In genomic region chr4:168848112-168848511, GRCh38 we compare ENCODE assay signal across 10 cellular contexts.
DNase-seq lines count a peak whose midpoint lies in the region; ATAC-seq, FAIRE-seq and TF ChIP-seq lines count a peak whose summit lies in the region.
"Had no signal": no experiment of that assay in that cellular context is flagged by ENCODE, and none has a peak within 500 bp of the region (broad histone marks: within the 10 kb centered on the region; RNA-seq: fewer than 3 reads in every experiment).

No MANE protein-coding gene starts in this region.

- TF ChIP-seq POLR2A in H1 (IDR thresholded peaks at IDR 0.05; ENCODE audit: control extremely low read depth in 1 of 2, low read depth in 2 of 2, low read length in 2 of 2): no peak
- no peak for TF ChIP-seq POLR2A in vagina (IDR thresholded peaks at IDR 0.05)

- H2BK5ac ChIP-seq in H1 (ENCODE audit: low read depth, low read length): no peak overlapping the region

- intact Hi-C loops in vagina (cut with DNase I): no loop called here

- 0 out of 2 replicates have a peak overlapping the region, but pooled peaks have one; percentile 44 for H2BK12ac ChIP-seq in H1 (ENCODE audit: low read depth, low read length)

- no peak for DNase-seq in activated CD8-positive, alpha-beta memory T cell treated with anti-CD3 and anti-CD28 coated beads, Interleukin-2, amount 10 ng/mL, durations not matched to agents 7 days and 5 days
- no peak for DNase-seq in activated CD8-positive, alpha-beta memory T cell treated with anti-CD3 and anti-CD28 coated beads, Interleukin-2, amount 50 U/mL, for 48 hours
- DNase-seq in H1 (ENCODE audit: low read depth in 1 of 2, low spot score in 2 of 2) (no peak), mesothelial cell of epicardium (ENCODE audit: low spot score in 2 of 2, unreplicated experiment in 2 of 2) (no peak), vagina (ENCODE audit: extremely low spot score in 2 of 2) (no peak), NCI-H69 (lab: John Stamatoyannopoulos, UW) (no peak), NCI-H82 treated with DMSO at 0.1 percent for 48 hours (lab: John Stamatoyannopoulos, UW; ENCODE audit: unreplicated experiment) (no peak), NCI-H1048 (lab: John Stamatoyannopoulos, UW) (no peak)
- DNase-seq: CD8-positive, alpha-beta memory T cell had no signal

- H3K4me3 Mint-ChIP-seq in activated CD8-positive, alpha-beta memory T cell treated with anti-CD3 and anti-CD28 coated beads, Interleukin-2, amount 10 ng/mL, durations not matched to agents 7 days and 5 days: peak overlapping the region; percentile 32
- H3K4me3 Mint-ChIP-seq in mesothelial cell of epicardium: no peak overlapping the region
- H3K4me3 Mint-ChIP-seq: CD8-positive, alpha-beta memory T cell had no signal

- peak overlapping the region; percentile 7; the same call in 1 of the 2 replicates for H2AK5ac ChIP-seq in H1 (ENCODE audit: low read depth, low read length)

- H3K36me3 Mint-ChIP-seq in activated CD8-positive, alpha-beta memory T cell treated with anti-CD3 and anti-CD28 coated beads, Interleukin-2, amount 10 ng/mL, durations not matched to agents 7 days and 5 days: no peaks in the 10 kb centered on the region
- H3K36me3 Mint-ChIP-seq in mesothelial cell of epicardium: peaks cover 8% of the 10 kb centered on the region
- H3K36me3 Mint-ChIP-seq: CD8-positive, alpha-beta memory T cell; T-cell had no signal

- H3K79me1 ChIP-seq in H1 (ENCODE audit: low read depth, low read length): no peaks in the 10 kb centered on the region

- no peaks in the 10 kb centered on the region for H3K9me3 Mint-ChIP-seq in activated CD8-positive, alpha-beta memory T cell treated with anti-CD3 and anti-CD28 coated beads, Interleukin-2, amount 10 ng/mL, durations not matched to agents 7 days and 5 days (ENCODE audit: low read depth)
- H3K9me3 Mint-ChIP-seq in mesothelial cell of epicardium: no peaks in the 10 kb centered on the region
- H3K9me3 Mint-ChIP-seq: CD8-positive, alpha-beta memory T cell; T-cell had no signal

- POLR2A ChIA-PET in H1 (lab: Charles Lee; ENCODE audit: partially characterized antibody): interaction anchor here (1.5 to 2.1 kb wide), 6 partner anchors 8 to 30 kb away, joined by 5 to 11 read pairs (median 6); no protein-coding TSS in a partner anchor

- H3K4me3 ChIP-seq in H1 (ENCODE audit: extremely low read depth in 1 of 4, insufficient read depth in 2 of 4, low read depth in 3 of 4, low read length in 4 of 4) (no peak overlapping the region), vagina (peak overlapping the region in 1 of 2 donors; percentile 33)

- H4K5ac ChIP-seq in H1 (ENCODE audit: insufficient read length, low read depth, low read length): no peak overlapping the region

- peaks cover 28% of the 10 kb centered on the region for H3K27me3 Mint-ChIP-seq in activated CD8-positive, alpha-beta memory T cell treated with anti-CD3 and anti-CD28 coated beads, Interleukin-2, amount 10 ng/mL, durations not matched to agents 7 days and 5 days
- no peaks in the 10 kb centered on the region for H3K27me3 Mint-ChIP-seq in mesothelial cell of epicardium (ENCODE audit: low read depth)

- H3K4me1 Mint-ChIP-seq in activated CD8-positive, alpha-beta memory T cell treated with anti-CD3 and anti-CD28 coated beads, Interleukin-2, amount 10 ng/mL, durations not matched to agents 7 days and 5 days: peaks cover 20% of the 10 kb centered on the region
- H3K4me1 Mint-ChIP-seq in mesothelial cell of epicardium: peaks cover 63% of the 10 kb centered on the region

- H3K27ac Mint-ChIP-seq in activated CD8-positive, alpha-beta memory T cell treated with anti-CD3 and anti-CD28 coated beads, Interleukin-2, amount 10 ng/mL, durations not matched to agents 7 days and 5 days: no peak overlapping the region
- H3K27ac Mint-ChIP-seq in mesothelial cell of epicardium: peak overlapping the region; percentile 90
- H3K27ac Mint-ChIP-seq: T-cell had no signal

- TF ChIP-seq EP300 in H1 (IDR thresholded peaks at IDR 0.05; ENCODE audit: borderline replicate concordance in 1 of 2, low read depth in 2 of 2, low read length in 2 of 2): no peak

- peak overlapping the region; percentile 19 to 34; a peak in 3 of 4 replicates for H3K4me2 ChIP-seq in H1 (ENCODE audit: insufficient read depth in 1 of 2, low read depth in 2 of 2, low read length in 2 of 2)

- H3K4me1 ChIP-seq in H1 (replicated peaks in 1 of 4; ENCODE audit: control insufficient read depth in 3 of 4, insufficient read depth in 4 of 4, low read length in 3 of 4) (peaks cover 14 to 39% (median 20%) of the 10 kb centered on the region in 4 experiments), vagina (peaks cover 96% of the 10 kb centered on the region)

- H3K36me3 ChIP-seq in H1 (ENCODE audit: control insufficient read depth in 2 of 4, insufficient read depth in 4 of 4, low read length in 3 of 4) (no peaks in the 10 kb centered on the region), vagina (no peaks in the 10 kb centered on the region)

- peaks cover 0 to 14% of the 10 kb centered on the region in 2 experiments; a peak in 2 of 4 replicates for H3K79me2 ChIP-seq in H1 (ENCODE audit: control insufficient read depth in 1 of 2, insufficient read depth in 2 of 2, low read length in 2 of 2)

- no peak overlapping the region for H3K14ac ChIP-seq in H1 (ENCODE audit: insufficient read length)

- FAIRE-seq in H1 (lab: Jason Lieb, UNC): no peak

- peak overlapping the region; percentile 10; the same call in 1 of the 2 replicates for H3K18ac ChIP-seq in H1 (ENCODE audit: extremely low read depth, low read length)

- H3K27me3 ChIP-seq in H1 (replicated peaks in 1 of 4; ENCODE audit: control insufficient read depth in 3 of 4, extremely low read depth in 1 of 4, insufficient read depth in 3 of 4, low read length in 3 of 4) (no peaks in the 10 kb centered on the region), vagina (no peaks in the 10 kb centered on the region)

- no peak overlapping the region for H4K91ac ChIP-seq in H1 (replicated peaks; ENCODE audit: insufficient read length, low read length)

- 0 out of 2 replicates have a peak overlapping the region, but pooled peaks have one; percentile 20 for H2BK15ac ChIP-seq in H1 (ENCODE audit: low read length)

- no peaks in the 10 kb centered on the region for H4K20me1 ChIP-seq in H1 (replicated peaks in 1 of 2; ENCODE audit: control insufficient read depth in 1 of 2, insufficient read depth in 2 of 2, low read length in 2 of 2)

- H3K23me2 ChIP-seq in H1 (ENCODE audit: low read depth, low read length): no peaks in the 10 kb centered on the region

- H3K27ac ChIP-seq in H1 (ENCODE audit: low read depth, low read length) (no peak overlapping the region), vagina (peak overlapping the region; percentile 74)

- H3K23ac ChIP-seq in H1 (ENCODE audit: insufficient read length): no peak overlapping the region

- ATAC-seq in activated CD8-positive, alpha-beta memory T cell treated with anti-CD3 and anti-CD28 coated beads, Interleukin-2, amount 10 ng/mL, durations not matched to agents 7 days and 5 days: peak; percentile 75
- ATAC-seq: T-cell had no signal

- H2BK120ac ChIP-seq in H1 (replicated peaks; ENCODE audit: low read depth, low read length): no peak overlapping the region

- H4K8ac ChIP-seq in H1 (ENCODE audit: extremely low read depth, insufficient read depth, low read length): no peak overlapping the region

- no peak overlapping the region for H2AFZ ChIP-seq in H1 (ENCODE audit: low read length)

- H3K9me3 ChIP-seq in H1 (ENCODE audit: insufficient read depth in 2 of 2, low read depth in 1 of 2, low read length in 1 of 2): no peaks in the 10 kb centered on the region
- H3K9me3 ChIP-seq in vagina: no peaks in the 10 kb centered on the region

- TF ChIP-seq RAD21 in H1 (IDR thresholded peaks at IDR 0.05 in 1 of 2, conservative IDR thresholded peaks at IDR 0.05 in 1 of 2; ENCODE audit: low read depth in 2 of 2, low read length in 2 of 2): no peak

- CTCF ChIA-PET in activated CD8-positive, alpha-beta memory T cell treated with anti-CD3 and anti-CD28 coated beads, Interleukin-2, amount 10 ng/mL, durations not matched to agents 7 days and 5 days (lab: Charles Lee): interaction anchor here (1.1 to 2.6 kb wide), 2 partner anchors 16 to 73 kb away, joined by 3 to 7 read pairs; no protein-coding TSS in a partner anchor
- CTCF ChIA-PET in H1 (lab: Charles Lee; ENCODE audit: partially characterized antibody): interaction anchor here (0.6 to 3.3 kb wide), 11 partner anchors 10 to 138 kb away, joined by 3 to 25 read pairs (median 4); no protein-coding TSS in a partner anchor

- H3K9ac ChIP-seq in H1 (replicated peaks in 1 of 4; ENCODE audit: extremely low read depth in 1 of 4, low read depth in 3 of 4, low read length in 3 of 4): no peak overlapping the region

- TF ChIP-seq CTCF in H1 (IDR thresholded peaks at IDR 0.05; ENCODE audit: control extremely low read depth in 1 of 3, insufficient read depth in 1 of 3, low read depth in 1 of 3, low read length in 3 of 3): no peak
- TF ChIP-seq CTCF in mesothelial cell of epicardium (IDR thresholded peaks at IDR 0.05; ENCODE audit: unreplicated experiment): no peak
- TF ChIP-seq CTCF in vagina (IDR thresholded peaks at IDR 0.05): no peak

- H3K4ac ChIP-seq in H1 (replicated peaks; ENCODE audit: insufficient read length, low read depth, low read length): no peak overlapping the region

- H2BK20ac ChIP-seq in H1 (ENCODE audit: low read length): peak overlapping the region; percentile 29; the same call in 1 of the 2 replicates

- 76% methylated on average over 2 of the region's 4 CpGs; no CpG with 5 or more reads in 1 of the 2 experiments for WGBS in H1 (ENCODE audit: extremely low coverage in 1 of 2, insufficient coverage in 1 of 2, insufficient read length in 1 of 2, insufficient replicate concordance in 2 of 2, low coverage in 1 of 2, low lambda C conversion rate in 2 of 2, missing lambda C conversion rate in 1 of 2), 2 experiments

- no peak overlapping the region for H3K56ac ChIP-seq in H1 (replicated peaks; ENCODE audit: insufficient read length, low read depth, low read length)

TF ChIP-seq in H1, 55 proteins besides CTCF, POLR2A, EP300 and RAD21:
- TF ChIP-seq CEBPB (IDR thresholded peaks at IDR 0.05; ENCODE audit: low read depth, low read length): peak; percentile 66; the same call in 1 of the 2 replicates
- TF ChIP-seq ASH2L (IDR thresholded peaks at IDR 0.05; ENCODE audit: low read length): no peak
- peak; percentile 65; the same call in 1 of the 2 replicates for TF ChIP-seq MAFK (IDR thresholded peaks at IDR 0.05; ENCODE audit: low read depth, low read length)
